8 cellular contexts compared by ENCODE assay signal in the genomic region with DNA sequence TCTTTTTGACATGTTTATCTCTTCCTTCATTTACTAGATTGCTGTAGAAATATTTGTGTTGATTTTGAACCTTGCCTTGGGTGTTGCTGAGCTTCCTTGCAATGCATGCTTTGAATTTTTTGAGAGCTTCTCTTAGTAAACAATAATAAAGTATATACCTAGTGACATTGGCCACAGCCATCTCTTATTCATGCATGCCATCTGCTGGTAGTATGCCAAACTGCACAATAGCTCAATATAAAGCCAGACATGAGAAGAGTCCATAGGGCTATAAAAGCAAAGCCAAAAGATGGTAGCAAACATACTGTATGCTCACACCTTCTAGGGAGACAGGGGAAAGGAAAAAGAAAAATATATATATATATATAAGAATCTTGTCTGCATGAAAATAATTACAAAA. TPM values are rescaled to one million over a fixed set of nuclear protein-coding genes. Genes with fewer than 3 reads are reported as not detected.
DNase-seq lines count a peak whose midpoint lies in the region; ATAC-seq and TF ChIP-seq lines count a peak whose summit lies in the region.

No MANE protein-coding gene starts in this region.

- H3K36me3 ChIP-seq in heart right ventricle, result no peaks in the 10 kb centered on the region
- H3K36me3 ChIP-seq in neural cell (ENCODE audit: insufficient read depth, low read length), result no peaks in the 10 kb centered on the region

- H3K4me1 ChIP-seq in heart right ventricle, result no peaks in the 10 kb centered on the region

- H3K4me3 Mint-ChIP-seq in T-helper 17 cell, result no peak overlapping the region

- peaks cover 19% of the 10 kb centered on the region for H3K27me3 Mint-ChIP-seq in T-helper 17 cell

- H3K27ac ChIP-seq in heart right ventricle (no peak overlapping the region), neural cell (ENCODE audit: low read length) (no peak overlapping the region)

- H3K79me2 ChIP-seq in neural cell (replicated peaks; ENCODE audit: insufficient read depth, low read length), result no peaks in the 10 kb centered on the region

- H3F3A ChIP-seq in neural cell (ENCODE audit: insufficient read depth, low read length, poor library complexity, severe bottlenecking), result no peaks in the 10 kb centered on the region

- no peak overlapping the region for H3K4me2 ChIP-seq in neural cell (ENCODE audit: low read length)

- ATAC-seq in heart right ventricle (peak in 2 of 8 donors; percentile 50 to 52), left cardiac atrium (no peak), T-helper 17 cell (peak; percentile 67), HG03354 (IDR thresholded peaks at IDR 0.05; ENCODE audit: poor library complexity, severe bottlenecking, unreplicated experiment) (no peak)

- H4K20me1 ChIP-seq in neural cell (ENCODE audit: insufficient read depth), result no peaks in the 10 kb centered on the region

- H3K9me2 ChIP-seq in neural cell (ENCODE audit: insufficient read depth, low read length), result no peaks in the 10 kb centered on the region

- H3K4me1 Mint-ChIP-seq in T-helper 17 cell, result peaks cover 6% of the 10 kb centered on the region

- H3K36me3 Mint-ChIP-seq in T-helper 17 cell (ENCODE audit: low read depth), result peaks cover 7% of the 10 kb centered on the region

- no peak overlapping the region for H3K27ac Mint-ChIP-seq in T-helper 17 cell

- peak; percentile 79 for TF ChIP-seq RAD21 in neural cell (conservative IDR thresholded peaks at IDR 0.05)

- no peak for TF ChIP-seq EP300 in neural cell (conservative IDR thresholded peaks at IDR 0.05; ENCODE audit: poor library complexity, severe bottlenecking)

- H3K4me3 ChIP-seq in heart right ventricle, result no peak overlapping the region
- no peak overlapping the region for H3K4me3 ChIP-seq in neural cell (ENCODE audit: low read length)

- peak in 8 of 9 donors; percentile 42 to 75 (median 70) for TF ChIP-seq CTCF in heart right ventricle (IDR thresholded peaks at IDR 0.05)
- peak; percentile 76 for TF ChIP-seq CTCF in neural cell (IDR thresholded peaks at IDR 0.05; ENCODE audit: poor library complexity, severe bottlenecking)

- intact Hi-C loops in heart right ventricle (cut with DNase I), result loop anchor here in 9 of 10 donors (1.0 to 10.0 kb wide), 7 partner anchors 79 to 259 kb away; no protein-coding TSS in a partner anchor
- intact Hi-C loops in left cardiac atrium (cut with DNase I), result loop anchor here in 1 of 2 donors (5.0 kb wide), 2 partner anchors 81 to 256 kb away; no protein-coding TSS in a partner anchor

- DNase-seq in heart right ventricle, result peak in 1 of 2 donors; percentile 26
- no peak for DNase-seq in left cardiac atrium
- DNase-seq in NCI-H1105 treated with DMSO at 0.1 percent for 48 hours (lab: John Stamatoyannopoulos, UW), result peak; percentile 66
- peak in 1 of 3 donors; percentile 35 for DNase-seq in T-helper 17 cell
- DNase-seq in effector CD4-positive, alpha-beta T cell, result peak; percentile 22
- DNase-seq in middle frontal gyrus (ENCODE audit: extremely low spot score, low spot score), result no peak

- H3K27me3 ChIP-seq in heart right ventricle, result no peaks in the 10 kb centered on the region
- no peaks in the 10 kb centered on the region for H3K27me3 ChIP-seq in neural cell (ENCODE audit: insufficient read depth, low read depth, low read length)

- H2AFZ ChIP-seq in neural cell (ENCODE audit: low read depth, low read length), result no peak overlapping the region

- H3K9ac ChIP-seq in neural cell (ENCODE audit: low read length), result no peak overlapping the region

- H3K9me3 ChIP-seq in heart right ventricle, result peaks cover 0 to 25% (median 4%) of the 10 kb centered on the region in 11 donors
- H3K9me3 ChIP-seq in T-helper 17 cell (ENCODE audit: control insufficient read depth, low read length, poor library complexity, severe bottlenecking), result no peaks in the 10 kb centered on the region
- no peaks in the 10 kb centered on the region for H3K9me3 ChIP-seq in neural cell (ENCODE audit: low read length)

TF ChIP-seq in neural cell, 6 proteins besides CTCF, POLR2A, EP300 and RAD21:
- TF ChIP-seq SMC3 (conservative IDR thresholded peaks at IDR 0.05; ENCODE audit: poor library complexity) (peak; percentile 77), MXI1 (conservative IDR thresholded peaks at IDR 0.05; ENCODE audit: poor library complexity, severe bottlenecking) (no peak)

RNA-seq across cellular contexts. Expression of a gene that starts 18.9 kb away (rescaled TPM):
- 10 to 100 TPM; 17.7 to 33.4 (median 21.4) TPM for total RNA-seq in heart right ventricle
- 10 to 100 TPM in 1 of 2 donors, 1 to 10 TPM in 1; 9.5 to 10.4 TPM for polyA plus RNA-seq in heart right ventricle
- total RNA-seq in left cardiac atrium, result 10 to 100 TPM; 16.4 to 18.4 TPM
- total RNA-seq in T-helper 17 cell, result 10 to 100 TPM in 1 of 2 donors, 1 to 10 TPM in 1; 9.1 to 11.1 TPM
- 9.2 and 11.8 TPM in 2 replicates for polyA plus RNA-seq in neural cell
- 14.6 and 16.8 TPM in 2 replicates for polyA minus RNA-seq in neural cell

RNA-seq across cellular contexts. Expression of a gene that starts 59.8 kb away (rescaled TPM):
- total RNA-seq in heart right ventricle (1 to 10 TPM; 3.0 to 6.2 (median 4.5) TPM), left cardiac atrium (1 to 10 TPM; 4.0 to 4.4 TPM), T-helper 17 cell (1 to 10 TPM; 3.2 to 3.9 TPM)
- polyA plus RNA-seq in heart right ventricle (1 to 10 TPM; 4.2 to 5.7 TPM), neural cell (7.5 and 14.6 TPM in 2 replicates)
- 12.5 and 13.4 TPM in 2 replicates for polyA minus RNA-seq in neural cell

Comparison
In these comparisons a context has a peak if more than half of its experiments do, and no peak if none do; other contexts are left out.
1. DNase-seq: peak in NCI-H1105 treated with DMSO at 0.1 percent for 48 hours (single experiment) and effector CD4-positive, alpha-beta T cell (single experiment); none in left cardiac atrium (single experiment) and middle frontal gyrus (single experiment).